7 cellular contexts compared by ENCODE assay signal in genomic region chr11:518463-519202, GRCh38. TPM values are rescaled to one million over a fixed set of nuclear protein-coding genes. Genes with fewer than 3 reads are reported as not detected.
A peak's percentile ranks its signal among the peaks of the same experiment; 100 is the strongest.
DNase-seq lines count a peak whose midpoint lies in the region; ATAC-seq, FAIRE-seq and TF ChIP-seq lines count a peak whose summit lies in the region.

No MANE protein-coding gene starts in this region.

- peak; percentile 88 for DNase-seq in SK-MEL-5 (ENCODE audit: low read depth, low spot score)
- peak; percentile 89 for DNase-seq in astrocyte (ENCODE audit: low read depth)
- no peak for DNase-seq in iPS DF 6.9 (ENCODE audit: low read depth, low spot score)
- DNase-seq in OCI-M2 (lab: John Stamatoyannopoulos, UW; ENCODE audit: unreplicated experiment) = no peak

- peaks cover 25% of the 10 kb centered on the region for H3K36me3 Mint-ChIP-seq in astrocyte (ENCODE audit: low read depth, unreplicated experiment)

- H3K4me3 ChIP-seq in astrocyte (ENCODE audit: insufficient read depth, low read depth, low read length) (peak overlapping the region; percentile 25), iPS DF 6.9 (ENCODE audit: low read length) (0 out of 2 replicates have a peak overlapping the region, but pooled peaks have one; percentile 8), skeletal muscle tissue (ENCODE audit: low read length in 3 of 3) (peak overlapping the region; percentile 43 to 45 (median 44))

- H4K20me1 ChIP-seq in astrocyte (ENCODE audit: insufficient read depth, low read length) = no peaks in the 10 kb centered on the region

- in situ Hi-C loops in SK-MEL-5 (cut with HindIII; ENCODE audit: low pct_unique_long_range_greater_than_20kb, low sequenced_read_pairs) = no loop called here

- no peaks in the 10 kb centered on the region for H3K79me2 ChIP-seq in astrocyte (ENCODE audit: insufficient read depth, low read length)

- no peaks in the 10 kb centered on the region for H3K27me3 Mint-ChIP-seq in astrocyte (ENCODE audit: low read depth, unreplicated experiment)

- no peak overlapping the region for H3K27ac Mint-ChIP-seq in astrocyte (ENCODE audit: unreplicated experiment)

- TF ChIP-seq CTCF in astrocyte (IDR thresholded peaks at IDR 0.05; ENCODE audit: insufficient read depth, low read depth, low read length) = peak; percentile 39

- no CpG with 5 or more reads among the region's 74 CpGs for WGBS in iPS DF 6.9 (ENCODE audit: insufficient coverage, insufficient read length)

- H2AFZ ChIP-seq in astrocyte (ENCODE audit: low read depth, low read length) = peak overlapping the region; percentile 50

- H3K36me3 ChIP-seq in astrocyte (ENCODE audit: insufficient read depth, low read length) = peaks cover 3% of the 10 kb centered on the region
- no peaks in the 10 kb centered on the region for H3K36me3 ChIP-seq in iPS DF 6.9 (ENCODE audit: control insufficient read depth, insufficient read depth, low read length)
- H3K36me3 ChIP-seq in skeletal muscle tissue (ENCODE audit: control insufficient read depth in 3 of 3, insufficient read depth in 3 of 3, low read length in 3 of 3) = no peaks in the 10 kb centered on the region

- H3K4me3 Mint-ChIP-seq in astrocyte (ENCODE audit: unreplicated experiment) = no peak overlapping the region

- ATAC-seq in GM18502 (IDR thresholded peaks at IDR 0.05; ENCODE audit: poor library complexity, unreplicated experiment) (peak; percentile 80), HG03039 (IDR thresholded peaks at IDR 0.05; ENCODE audit: unreplicated experiment) (peak; percentile 61)

- no peak for FAIRE-seq in astrocyte (lab: Jason Lieb, UNC)

- no peaks in the 10 kb centered on the region for H3K4me1 Mint-ChIP-seq in astrocyte (ENCODE audit: low read depth, unreplicated experiment)

- H3K4me2 ChIP-seq in astrocyte (ENCODE audit: low read length) = peak overlapping the region; percentile 67

- H3K4me1 ChIP-seq in astrocyte (ENCODE audit: insufficient read depth, low read length) (no peaks in the 10 kb centered on the region), iPS DF 6.9 (ENCODE audit: control insufficient read depth, insufficient read depth, low read length) (no peaks in the 10 kb centered on the region), skeletal muscle tissue (ENCODE audit: control insufficient read depth in 3 of 3, insufficient read depth in 3 of 3, low read length in 3 of 3) (peaks cover 0 to 4% (median 2%) of the 10 kb centered on the region in 3 donors)

- no peak overlapping the region for H3K9ac ChIP-seq in astrocyte (ENCODE audit: low read length)
- H3K9ac ChIP-seq in skeletal muscle tissue (ENCODE audit: low read depth in 1 of 3, low read length in 3 of 3) = peak overlapping the region in 2 of 3 donors; percentile 14 to 50

- H3K27ac ChIP-seq in astrocyte (ENCODE audit: low read depth, low read length) (no peak overlapping the region), iPS DF 6.9 (ENCODE audit: low read length) (no peak overlapping the region), skeletal muscle tissue (ENCODE audit: low read depth, low read length) (peak overlapping the region; percentile 88)

- no peaks in the 10 kb centered on the region for H3K27me3 ChIP-seq in astrocyte (ENCODE audit: insufficient read depth, low read length)
- H3K27me3 ChIP-seq in iPS DF 6.9 (ENCODE audit: control insufficient read depth, insufficient read depth, low read length) = no peaks in the 10 kb centered on the region
- no peaks in the 10 kb centered on the region for H3K27me3 ChIP-seq in skeletal muscle tissue (ENCODE audit: control insufficient read depth in 3 of 3, insufficient read depth in 3 of 3, low read length in 3 of 3)

- H3K9me3 ChIP-seq in astrocyte (ENCODE audit: insufficient read depth, low read depth, low read length) = no peaks in the 10 kb centered on the region
- no peaks in the 10 kb centered on the region for H3K9me3 ChIP-seq in iPS DF 6.9 (ENCODE audit: control insufficient read depth, insufficient read depth, low read length)
- no peaks in the 10 kb centered on the region for H3K9me3 ChIP-seq in skeletal muscle tissue (ENCODE audit: control insufficient read depth in 3 of 3, low read length in 3 of 3)

- H3K9me3 Mint-ChIP-seq in astrocyte (ENCODE audit: unreplicated experiment) = peaks cover 14% of the 10 kb centered on the region

RNA-seq across cellular contexts. Expression of gene RNH1, which starts 11.6 kb away (rescaled TPM):
- total RNA-seq in SK-MEL-5 (2014; rRNA removed; shearing (Covaris generic)) = 178 and 180 TPM in 2 replicates
- 251 and 289 TPM in 2 replicates for polyA plus RNA-seq in SK-MEL-5 (2015; cell fraction: cytosol; rRNA removed)
- 198 and 206 TPM in 2 replicates for polyA plus RNA-seq in SK-MEL-5 (2015; cell fraction: nucleus; rRNA removed)
- total RNA-seq in astrocyte (117 and 130 TPM in 2 replicates), skeletal muscle tissue (84.5 TPM)

RNA-seq across cellular contexts. Expression of gene HRAS, which starts 16.7 kb away (rescaled TPM):
- total RNA-seq in SK-MEL-5 (2014; rRNA removed; shearing (Covaris generic)) = 48.3 and 55.6 TPM in 2 replicates
- polyA plus RNA-seq in SK-MEL-5 (2015; cell fraction: cytosol; rRNA removed) = 63.1 and 64.9 TPM in 2 replicates
- polyA plus RNA-seq in SK-MEL-5 (2015; cell fraction: nucleus; rRNA removed) = 76.3 and 85.7 TPM in 2 replicates
- total RNA-seq in astrocyte (78.5 and 84.2 TPM in 2 replicates), skeletal muscle tissue (63.2 TPM)

RNA-seq across cellular contexts. Expression of gene LRRC56, which starts 18.7 kb away (rescaled TPM):
- 0.11 and 0.13 TPM in 2 replicates for total RNA-seq in SK-MEL-5 (2014; rRNA removed; shearing (Covaris generic))
- 0.33 and 0.73 TPM in 2 replicates for polyA plus RNA-seq in SK-MEL-5 (2015; cell fraction: cytosol; rRNA removed)
- 2.2 and 2.6 TPM in 2 replicates for polyA plus RNA-seq in SK-MEL-5 (2015; cell fraction: nucleus; rRNA removed)
- total RNA-seq in astrocyte (0.82 and 1.8 TPM in 2 replicates), skeletal muscle tissue (under 0.01 TPM)

RNA-seq across cellular contexts. Expression of gene LMNTD2, which starts 41.9 kb away (rescaled TPM):
- 1.8 and 2.1 TPM in 2 replicates for total RNA-seq in SK-MEL-5 (2014; rRNA removed; shearing (Covaris generic))
- 2.2 and 2.8 TPM in 2 replicates for polyA plus RNA-seq in SK-MEL-5 (2015; cell fraction: cytosol; rRNA removed)
- 21.0 and 34.7 TPM in 2 replicates for polyA plus RNA-seq in SK-MEL-5 (2015; cell fraction: nucleus; rRNA removed)
- total RNA-seq in astrocyte = 2.5 and 2.8 TPM in 2 replicates
- under 0.01 TPM for total RNA-seq in skeletal muscle tissue

RNA-seq across cellular contexts. Expression of gene RASSF7, which starts 42.1 kb away (rescaled TPM):
- total RNA-seq in SK-MEL-5 (2014; rRNA removed; shearing (Covaris generic)) = 7.8 and 8.0 TPM in 2 replicates
- polyA plus RNA-seq in SK-MEL-5 (2015; cell fraction: cytosol; rRNA removed) = 9.5 and 13.2 TPM in 2 replicates
- 45.7 and 65.8 TPM in 2 replicates for polyA plus RNA-seq in SK-MEL-5 (2015; cell fraction: nucleus; rRNA removed)
- 31.1 and 32.3 TPM in 2 replicates for total RNA-seq in astrocyte
- 0.52 TPM for total RNA-seq in skeletal muscle tissue

Comparison
In these comparisons a context has a peak if more than half of its experiments do, and no peak if none do; other contexts are left out.
1. DNase-seq: peak in SK-MEL-5 (single experiment) and astrocyte (single experiment); none in iPS DF 6.9 (single experiment) and OCI-M2 (single experiment).
2. Peak in every context shown above with its lines, with median percentiles within 50 percentile points of each other: H3K4me3 ChIP-seq.